In the genomic region with DNA sequence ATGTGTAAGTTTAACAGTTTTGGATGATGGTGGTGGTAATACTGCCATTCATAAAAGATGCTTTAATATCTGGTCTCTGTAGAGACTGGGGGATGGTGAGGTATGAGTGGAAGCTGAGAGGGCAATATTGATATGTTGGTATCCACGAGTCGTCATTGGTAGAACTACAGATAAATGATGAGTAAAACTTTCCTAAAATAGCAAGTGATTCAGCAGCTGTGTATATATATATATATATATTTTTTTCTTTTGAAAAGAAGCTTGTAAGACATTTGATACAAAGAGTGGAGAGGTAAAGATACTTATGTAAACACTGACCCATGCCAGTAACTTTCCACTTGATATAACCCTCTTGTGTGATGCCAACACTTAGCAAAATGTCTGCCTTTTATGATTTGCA, we compare ENCODE assay signal across 19 cellular contexts.
"Had no signal": no experiment of that assay in that cellular context is flagged by ENCODE, and none has a peak within 500 bp of the region (broad histone marks: within the 10 kb centered on the region; RNA-seq: fewer than 3 reads in every experiment).

No MANE protein-coding gene starts in this region.

- H3K79me2 ChIP-seq: hepatocyte had no signal

- ATAC-seq: activated CD4-positive, alpha-beta T cell treated with anti-CD3 and anti-CD28 coated beads for 36 hours; activated CD8-positive, alpha-beta memory T cell treated with anti-CD3 and anti-CD28 coated beads, Interleukin-2, amount 10 ng/mL, durations not matched to agents 7 days and 5 days; activated CD8-positive, alpha-beta T cell treated with anti-CD3 and anti-CD28 coated beads, Interleukin-2, amount 10 ng/mL, durations not matched to agents 7 days and 5 days; activated T-cell treated with anti-CD3 and anti-CD28 coated beads, Interleukin-2, amount 50 U/mL, for 72 hours; gastroesophageal sphincter; left ventricle myocardium superior; right lobe of liver had no signal

- H3K36me3 ChIP-seq: esophagus muscularis mucosa, gastroesophageal sphincter, ovary, right lobe of liver, tibial nerve had no signal

- H3K4me1 ChIP-seq: esophagus muscularis mucosa, gastroesophageal sphincter, right lobe of liver, tibial nerve had no signal

- H3K27ac ChIP-seq: esophagus muscularis mucosa, gastroesophageal sphincter, hepatocyte, ovary, right lobe of liver, tibial nerve had no signal

- H3K4me2 ChIP-seq: hepatocyte had no signal

- H2AFZ ChIP-seq: hepatocyte had no signal

- H3K27me3 ChIP-seq: esophagus muscularis mucosa, gastroesophageal sphincter, hepatocyte, ovary, right lobe of liver, tibial nerve had no signal

- H3K9me3 ChIP-seq: esophagus muscularis mucosa, gastroesophageal sphincter, ovary, right lobe of liver, tibial nerve had no signal

- DNase-seq: activated CD4-positive, alpha-beta T cell treated with anti-CD3 and anti-CD28 coated beads for 36 hours; activated CD4-positive, CD25-positive, alpha-beta regulatory T cell; activated CD8-positive, alpha-beta memory T cell treated with anti-CD3 and anti-CD28 coated beads, Interleukin-2, amount 10 ng/mL, durations not matched to agents 7 days and 5 days; activated CD8-positive, alpha-beta T cell treated with anti-CD3 and anti-CD28 coated beads, Interleukin-2, amount 10 ng/mL, durations not matched to agents 7 days and 5 days; activated naive CD4-positive, alpha-beta T cell; activated T-cell treated with anti-CD3 and anti-CD28 coated beads, Interleukin-2, amount 50 U/mL, for 72 hours; anterior cingulate cortex; dermis blood vessel endothelial cell; effector CD4-positive, alpha-beta T cell; islet precursor cell; left ventricle myocardium superior; ovary; right lobe of liver; stimulated activated CD4-positive, alpha-beta T cell treated with anti-CD3 and anti-CD28 coated beads, Interleukin-2, amount 100 ng/mL, for 48 hours; stimulated activated naive CD4-positive, alpha-beta T cell treated with Interleukin-2 at 50 U/mL for 16 hours had no signal

- H3K4me3 ChIP-seq: esophagus muscularis mucosa, gastroesophageal sphincter, hepatocyte, ovary, right lobe of liver, tibial nerve had no signal
